8 cellular contexts compared by ENCODE assay signal in the genomic region with DNA sequence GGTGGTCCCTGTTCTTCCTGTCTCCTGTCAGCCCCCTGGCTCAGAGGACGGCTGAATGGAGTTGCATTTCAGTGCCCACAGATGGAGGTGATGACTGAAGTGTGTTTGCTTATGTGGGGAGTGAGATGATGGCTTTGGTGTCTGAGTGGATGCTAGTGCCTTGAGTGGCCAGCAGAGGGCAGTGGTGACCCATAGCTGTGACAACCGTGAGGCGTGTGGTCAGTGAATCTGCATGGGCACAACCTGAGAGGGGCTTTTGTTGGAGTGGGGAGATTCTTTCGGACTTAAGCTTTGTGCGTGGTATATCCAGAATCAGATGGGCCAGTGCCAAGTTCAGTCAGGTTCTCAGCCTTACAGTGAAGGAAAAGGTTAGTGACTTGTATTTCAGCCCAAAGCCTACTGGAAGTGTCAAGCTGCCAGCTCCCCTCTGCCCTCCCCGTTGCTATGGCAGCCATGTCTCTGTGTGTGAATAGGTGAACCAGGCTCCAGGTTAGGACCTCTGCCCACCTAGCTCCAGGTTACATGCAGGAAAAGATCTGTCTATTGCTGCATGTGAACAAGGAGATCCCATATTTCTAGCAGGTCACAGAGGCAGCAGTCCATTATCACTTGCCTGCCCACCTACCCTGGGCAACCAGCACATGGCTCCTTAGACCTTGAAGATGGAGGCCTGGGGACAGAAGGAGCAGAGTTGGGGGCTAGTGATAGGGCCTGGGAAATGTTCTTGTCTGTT. TPM values are rescaled to one million over a fixed set of nuclear protein-coding genes. Genes with fewer than 3 reads are reported as not detected.
A peak's percentile ranks its signal among the peaks of the same experiment; 100 is the strongest.
DNase-seq lines count a peak whose midpoint lies in the region; ATAC-seq, FAIRE-seq and TF ChIP-seq lines count a peak whose summit lies in the region.

No MANE protein-coding gene starts in this region.

- peak; percentile 95 for TF ChIP-seq CTCF in GM10266 (IDR thresholded peaks at IDR 0.05; ENCODE audit: control insufficient read depth, insufficient read depth, low read depth, missing control alignments)
- TF ChIP-seq CTCF in endothelial cell of umbilical vein (IDR thresholded peaks at IDR 0.05; ENCODE audit: extremely low read depth in 1 of 2, insufficient read depth in 1 of 2, low read depth in 1 of 2, low read length in 2 of 2), result peak; percentile 93 to 95
- TF ChIP-seq CTCF in mesothelial cell of epicardium (IDR thresholded peaks at IDR 0.05; ENCODE audit: unreplicated experiment), result peak; percentile 89

- H3K4me3 ChIP-seq in endothelial cell of umbilical vein (replicated peaks in 1 of 3; ENCODE audit: insufficient read depth in 1 of 3, low read depth in 1 of 3, low read length in 3 of 3), result no peak overlapping the region

- H3K4me1 ChIP-seq in endothelial cell of umbilical vein (ENCODE audit: control insufficient read depth, extremely low read depth, insufficient read depth, low read length), result peaks cover 22% of the 10 kb centered on the region

- H3K4me1 Mint-ChIP-seq in mesothelial cell of epicardium, result peaks cover 36% of the 10 kb centered on the region
- H3K4me1 Mint-ChIP-seq in stimulated activated naive CD8-positive, alpha-beta T cell treated with anti-CD3 and anti-CD28 coated beads, Interleukin-15, Interleukin-2, amounts not matched to agents 100 ng/mL and 50 ng/mL, for 24 hours (ENCODE audit: low read depth), result peaks cover 38% of the 10 kb centered on the region

- peak; percentile 93 for FAIRE-seq in endothelial cell of umbilical vein (lab: Jason Lieb, UNC)

- H4K20me1 ChIP-seq in endothelial cell of umbilical vein (replicated peaks; ENCODE audit: control insufficient read depth, extremely low read depth, insufficient read depth, low read length), result peaks cover 2% of the 10 kb centered on the region

- H3K27ac Mint-ChIP-seq in mesothelial cell of epicardium, result no peak overlapping the region
- H3K27ac Mint-ChIP-seq in stimulated activated naive CD8-positive, alpha-beta T cell treated with anti-CD3 and anti-CD28 coated beads, Interleukin-15, Interleukin-2, amounts not matched to agents 100 ng/mL and 50 ng/mL, for 24 hours, result peak overlapping the region; percentile 23

- peaks cover 2% of the 10 kb centered on the region for H3K36me3 Mint-ChIP-seq in mesothelial cell of epicardium
- peaks cover 20% of the 10 kb centered on the region for H3K36me3 Mint-ChIP-seq in stimulated activated naive CD8-positive, alpha-beta T cell treated with anti-CD3 and anti-CD28 coated beads, Interleukin-15, Interleukin-2, amounts not matched to agents 100 ng/mL and 50 ng/mL, for 24 hours (ENCODE audit: low read depth)

- dilution Hi-C loops in endothelial cell of umbilical vein (cut with MboI; ENCODE audit: extremely low pct_ligation_motif_present, low sequenced_read_pairs), result no loop called here

- POLR2A ChIA-PET in endothelial cell of umbilical vein (lab: Charles Lee), result no interaction called here

- DNase-seq in GM10266 (ENCODE audit: extremely low spot score) (peak; percentile 76), HT1080 (ENCODE audit: low read depth) (peak; percentile 84), NOMO-1 (lab: John Stamatoyannopoulos, UW; ENCODE audit: unreplicated experiment in 2 of 2) (peak; percentile 65 to 70), endothelial cell of umbilical vein (ENCODE audit: low read depth, low spot score) (peak; percentile 85), mesothelial cell of epicardium (ENCODE audit: low spot score in 2 of 2, unreplicated experiment in 2 of 2) (peak in 1 of 2 experiments; percentile 76)
- peak; percentile 87 for DNase-seq in activated CD8-positive, alpha-beta memory T cell treated with anti-CD3 and anti-CD28 coated beads for 24 hours

- no peaks in the 10 kb centered on the region for H3K27me3 ChIP-seq in endothelial cell of umbilical vein (ENCODE audit: control insufficient read depth in 2 of 2, insufficient read depth in 2 of 2, low read length in 2 of 2)

- H3K27ac ChIP-seq in endothelial cell of umbilical vein (ENCODE audit: insufficient read depth, low read depth, low read length), result no peak overlapping the region

- no TSS peak for BruUV-seq in endothelial cell of umbilical vein (replicated peaks; lab: Mats Ljungman, UMichigan)

- no peak for ATAC-seq in GM19397 (IDR thresholded peaks at IDR 0.05; ENCODE audit: unreplicated experiment)

- CTCF ChIA-PET in endothelial cell of umbilical vein (lab: Charles Lee), result interaction anchor here (0.6 to 10.3 kb wide), 23 partner anchors 11 to 336 kb away, joined by 3 to 240 read pairs (median 5); partner anchors contain the start of gene CXXC5

- no peak overlapping the region for H3K9ac ChIP-seq in endothelial cell of umbilical vein (replicated peaks; ENCODE audit: extremely low read depth, insufficient read depth, low read length)

- H3K79me2 ChIP-seq in endothelial cell of umbilical vein (ENCODE audit: control insufficient read depth, insufficient read depth, low read length), result no peaks in the 10 kb centered on the region

- H3K36me3 ChIP-seq in endothelial cell of umbilical vein (ENCODE audit: control insufficient read depth in 2 of 2, extremely low read depth in 1 of 2, insufficient read depth in 2 of 2, low read length in 2 of 2), result peaks cover 3 to 10% of the 10 kb centered on the region in 2 experiments

- no peak overlapping the region for H2AFZ ChIP-seq in endothelial cell of umbilical vein (ENCODE audit: low read depth, low read length)

- no peak overlapping the region for H3K4me2 ChIP-seq in endothelial cell of umbilical vein (ENCODE audit: insufficient read depth, low read length)

- intact Hi-C loops in endothelial cell of umbilical vein (cut with micrococcal nuclease), result loop anchor here (1.0 to 2.0 kb wide), 5 partner anchors 57 to 211 kb away; no protein-coding TSS in a partner anchor

- H3K27me3 Mint-ChIP-seq in mesothelial cell of epicardium (ENCODE audit: low read depth), result no peaks in the 10 kb centered on the region
- H3K27me3 Mint-ChIP-seq in stimulated activated naive CD8-positive, alpha-beta T cell treated with anti-CD3 and anti-CD28 coated beads, Interleukin-15, Interleukin-2, amounts not matched to agents 100 ng/mL and 50 ng/mL, for 24 hours, result no peaks in the 10 kb centered on the region

- no peaks in the 10 kb centered on the region for H3K9me3 ChIP-seq in endothelial cell of umbilical vein (replicated peaks; ENCODE audit: control insufficient read depth, insufficient read depth, low read length)

- H3K9me1 ChIP-seq in endothelial cell of umbilical vein (replicated peaks; ENCODE audit: control insufficient read depth, extremely low read depth, insufficient read depth, low read length), result no peaks in the 10 kb centered on the region

- TF ChIP-seq POLR2A in endothelial cell of umbilical vein (IDR thresholded peaks at IDR 0.05; ENCODE audit: low read depth, low read length), result no peak

- no peaks in the 10 kb centered on the region for H3K9me3 Mint-ChIP-seq in mesothelial cell of epicardium
- no peaks in the 10 kb centered on the region for H3K9me3 Mint-ChIP-seq in stimulated activated naive CD8-positive, alpha-beta T cell treated with anti-CD3 and anti-CD28 coated beads, Interleukin-15, Interleukin-2, amounts not matched to agents 100 ng/mL and 50 ng/mL, for 24 hours

- no peak overlapping the region for H3K4me3 Mint-ChIP-seq in mesothelial cell of epicardium
- H3K4me3 Mint-ChIP-seq in stimulated activated naive CD8-positive, alpha-beta T cell treated with anti-CD3 and anti-CD28 coated beads, Interleukin-15, Interleukin-2, amounts not matched to agents 100 ng/mL and 50 ng/mL, for 24 hours, result no peak overlapping the region

TF ChIP-seq in endothelial cell of umbilical vein, 7 proteins besides CTCF, POLR2A, EP300 and RAD21:
- TF ChIP-seq FOS (IDR thresholded peaks at IDR 0.05; ENCODE audit: borderline replicate concordance, insufficient read depth, low read length), result no peak
- peak; percentile 6 for TF ChIP-seq MYC (IDR thresholded peaks at IDR 0.05; ENCODE audit: low read depth, low read length)
- no peak for TF ChIP-seq GATA2 (IDR thresholded peaks at IDR 0.05; ENCODE audit: insufficient read depth, insufficient read length, low read depth, low read length)
- peak; percentile 30 for TF ChIP-seq POLR2AphosphoS5 (IDR thresholded peaks at IDR 0.05; ENCODE audit: insufficient read depth, low read depth, low read length)
- TF ChIP-seq JUN (IDR thresholded peaks at IDR 0.05; ENCODE audit: borderline replicate concordance, insufficient read depth, insufficient read length, low read depth), result no peak
- TF ChIP-seq, protein P1, sequence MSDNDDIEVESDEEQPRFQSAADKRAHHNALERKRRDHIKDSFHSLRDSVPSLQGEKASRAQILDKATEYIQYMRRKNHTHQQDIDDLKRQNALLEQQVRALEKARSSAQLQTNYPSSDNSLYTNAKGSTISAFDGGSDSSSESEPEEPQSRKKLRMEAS (IDR thresholded peaks at IDR 0.05; ENCODE audit: insufficient read depth, insufficient read length), result no peak
- TF ChIP-seq EZH2 (IDR thresholded peaks at IDR 0.05; ENCODE audit: borderline replicate concordance, low read depth, low read length, severe bottlenecking), result no peak

RNA-seq across cellular contexts. Expression of gene CXXC5, which starts 14.7 kb away (rescaled TPM):
- 49.4 and 54.9 TPM in 2 replicates for total RNA-seq in HT1080 (2014; rRNA removed; shearing (Covaris generic))
- 29.7 and 30.4 TPM in 2 replicates for polyA plus RNA-seq in HT1080 (2015; cell fraction: cytosol; rRNA removed)
- polyA plus RNA-seq in HT1080 (2015; cell fraction: nucleus; rRNA removed), result 19.3 and 19.5 TPM in 2 replicates
- total RNA-seq in endothelial cell of umbilical vein, result 2.7 and 5.9 TPM in 2 replicates
- 5.5 and 8.2 TPM in 2 replicates for polyA plus RNA-seq in endothelial cell of umbilical vein
- polyA plus RNA-seq in endothelial cell of umbilical vein (2011; cell fraction: cytosol; rRNA removed), result 3.5 and 5.5 TPM in 2 replicates
- 2.2 and 3.2 TPM in 2 replicates for polyA plus RNA-seq in endothelial cell of umbilical vein (2011; cell fraction: nucleus; rRNA removed)
- 0.82 and 0.90 TPM in 2 replicates for polyA plus RNA-seq in endothelial cell of umbilical vein (2012)
- polyA minus RNA-seq in endothelial cell of umbilical vein, result 4.7 and 6.7 TPM in 2 replicates
- polyA minus RNA-seq in endothelial cell of umbilical vein (2011; cell fraction: cytosol; rRNA and poly(A)+ RNA removed), result 24.9 TPM
- 1.1 and 1.8 TPM in 2 replicates for polyA minus RNA-seq in endothelial cell of umbilical vein (2011; cell fraction: nucleus; rRNA and poly(A)+ RNA removed)
- total RNA-seq in mesothelial cell of epicardium, result 35.7 to 38.3 TPM (median 37.4 TPM) in 3 replicates
